Comparison of ENCODE assay signal across 2 cellular contexts in genomic region chr2:162071016-162071415, GRCh38.
TF ChIP-seq lines count a peak whose summit lies in the region.

No MANE protein-coding gene starts in this region.

TF ChIP-seq in IMR-90, 13 proteins besides CTCF, POLR2A, EP300 and RAD21:
- no peak for TF ChIP-seq RCOR1 (IDR thresholded peaks at IDR 0.05; ENCODE audit: insufficient replicate concordance, low read length)
- peak; percentile 45; the same call in 1 of the 2 replicates for TF ChIP-seq CEBPB (IDR thresholded peaks at IDR 0.05; ENCODE audit: low read depth, low read length)

TF ChIP-seq in H1, 55 proteins besides CTCF, POLR2A, EP300 and RAD21:
- TF ChIP-seq SP1 (IDR thresholded peaks at IDR 0.05; ENCODE audit: low read depth, low read length) (no peak), NRF1 (IDR thresholded peaks at IDR 0.05; ENCODE audit: low read depth, low read length) (no peak), YY1 (IDR thresholded peaks at IDR 0.05; ENCODE audit: low read depth, low read length) (no peak), SP4 (IDR thresholded peaks at IDR 0.05; ENCODE audit: low read length) (no peak), TEAD4 (IDR thresholded peaks at IDR 0.05; ENCODE audit: low read depth, low read length) (no peak), POLR2AphosphoS5 (IDR thresholded peaks at IDR 0.05; ENCODE audit: low read depth, low read length) (no peak)
